Comparison of ENCODE assay signal across 11 cellular contexts in the genomic region with DNA sequence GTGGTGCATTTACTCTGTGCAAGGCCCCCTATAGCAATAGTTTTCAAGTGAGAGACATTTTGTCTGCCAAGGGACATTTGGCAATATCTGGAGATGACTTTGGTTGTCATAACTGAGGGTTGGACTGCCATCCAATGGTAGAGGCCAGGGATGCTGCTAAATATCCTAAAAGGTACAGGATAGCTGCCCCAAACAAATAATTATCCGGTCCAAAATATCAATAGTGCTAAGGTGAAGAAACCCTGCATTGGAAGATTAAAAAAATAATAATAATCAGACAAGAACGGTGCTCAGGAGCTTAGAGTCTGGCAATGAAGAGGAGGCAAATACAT. TPM values are rescaled to one million over a fixed set of nuclear protein-coding genes. Genes with fewer than 3 reads are reported as not detected.
DNase-seq lines count a peak whose midpoint lies in the region; ATAC-seq and TF ChIP-seq lines count a peak whose summit lies in the region.
"Had no signal": no experiment of that assay in that cellular context is flagged by ENCODE, and none has a peak within 500 bp of the region (broad histone marks: within the 10 kb centered on the region; RNA-seq: fewer than 3 reads in every experiment).

No MANE protein-coding gene starts in this region.

- POLR2A ChIA-PET in PC-3 (lab: Charles Lee; ENCODE audit: unreplicated experiment): no interaction called here

- H3K4me3 ChIP-seq in PC-3 (ENCODE audit: low read length) (no peak overlapping the region), fibroblast of mammary gland (ENCODE audit: control insufficient read depth, low read depth, low read length) (no peak overlapping the region), parathyroid adenoma (ENCODE audit: low read depth, low read length) (no peak overlapping the region)

- H2AFZ ChIP-seq in PC-3 (ENCODE audit: low read length) (no peak overlapping the region), parathyroid adenoma (peak overlapping the region; percentile 28)

- no peaks in the 10 kb centered on the region for H3K9me3 ChIP-seq in PC-3 (ENCODE audit: low read length)
- H3K9me3 ChIP-seq in parathyroid adenoma (ENCODE audit: control insufficient read depth, low read length): no peaks in the 10 kb centered on the region

- intact Hi-C loops in PC-3 (cut with micrococcal nuclease): no loop called here

- H3K9ac ChIP-seq in PC-3 (ENCODE audit: low read length) (no peak overlapping the region), parathyroid adenoma (no peak overlapping the region)

- no peaks in the 10 kb centered on the region for H3K4me1 ChIP-seq in PC-3 (ENCODE audit: insufficient read depth, low read length)
- no peaks in the 10 kb centered on the region for H3K4me1 ChIP-seq in parathyroid adenoma

- H3K27ac ChIP-seq in PC-3 (ENCODE audit: low read length): no peak overlapping the region
- H3K27ac ChIP-seq in parathyroid adenoma: no peak overlapping the region

- H3K4me2 ChIP-seq in PC-3 (ENCODE audit: low read length) (no peak overlapping the region), parathyroid adenoma (ENCODE audit: low read length) (no peak overlapping the region)

- no peaks in the 10 kb centered on the region for H3K36me3 ChIP-seq in PC-3 (ENCODE audit: low read depth, low read length)
- no peaks in the 10 kb centered on the region for H3K36me3 ChIP-seq in parathyroid adenoma (ENCODE audit: control insufficient read depth, insufficient read depth, low read length)

- TF ChIP-seq CTCF in PC-3 (conservative IDR thresholded peaks at IDR 0.05; ENCODE audit: low read depth, low read length): peak; percentile 29; the same call in 1 of the 2 replicates
- peak; percentile 38 for TF ChIP-seq CTCF in fibroblast of mammary gland (conservative IDR thresholded peaks at IDR 0.05; ENCODE audit: control insufficient read depth, insufficient read depth, low read depth, low read length)
- TF ChIP-seq CTCF in parathyroid adenoma (IDR thresholded peaks at IDR 0.05): peak; percentile 43

- H4K20me1 ChIP-seq in PC-3 (ENCODE audit: low read length): no peaks in the 10 kb centered on the region

- CTCF ChIA-PET in PC-3 (lab: Charles Lee): no interaction called here

- H3K27me3 ChIP-seq in PC-3 (ENCODE audit: low read length): no peaks in the 10 kb centered on the region
- no peaks in the 10 kb centered on the region for H3K27me3 ChIP-seq in parathyroid adenoma (ENCODE audit: control insufficient read depth, insufficient read depth, low read length)

- no TSS peak for BruUV-seq in PC-3 (replicated peaks; lab: Mats Ljungman, UMichigan)

- no peak for ATAC-seq in PC-3

- peak; percentile 6 for DNase-seq in DMS53 treated with DMSO at 0.1 percent for 48 hours (lab: John Stamatoyannopoulos, UW; ENCODE audit: unreplicated experiment)
- no peak for DNase-seq in PC-3
- DNase-seq in fibroblast of mammary gland (ENCODE audit: low read depth): peak; percentile 48
- no peak for DNase-seq in NCI-H1092 treated with DMSO at 0.1 percent for 48 hours (lab: John Stamatoyannopoulos, UW)
- no peak for DNase-seq in NCI-H1930 (lab: John Stamatoyannopoulos, UW)
- no peak for DNase-seq in hippocampal formation (lab: John Stamatoyannopoulos, UW)
- DNase-seq in NCI-H510A (lab: John Stamatoyannopoulos, UW): no peak
- DNase-seq: activated B cell treated with CpG ODN at 0.5 μM for 24 hours, DMS153, NCI-H2107 had no signal

- no peaks in the 10 kb centered on the region for H3K9me2 ChIP-seq in PC-3 (replicated peaks; ENCODE audit: low read length)

- H3K79me2 ChIP-seq in PC-3 (ENCODE audit: low read length) (no peaks in the 10 kb centered on the region), parathyroid adenoma (no peaks in the 10 kb centered on the region)

- no peaks in the 10 kb centered on the region for H3F3A ChIP-seq in PC-3 (ENCODE audit: low read length, unreplicated experiment)

RNA-seq across cellular contexts. Expression of gene FILIP1, which starts 11.3 kb away (rescaled TPM):
- total RNA-seq in PC-3 (2014; rRNA removed): not detected in 2 replicates
- total RNA-seq: activated B cell treated with CpG ODN at 0.5 μM for 24 hours had no signal

Comparison
In these comparisons a context has a peak if more than half of its experiments do, and no peak if none do; other contexts are left out.
1. DNase-seq: peak in DMS53 treated with DMSO at 0.1 percent for 48 hours (single experiment) and fibroblast of mammary gland (single experiment); none in PC-3 (single experiment), NCI-H1092 treated with DMSO at 0.1 percent for 48 hours (single experiment), NCI-H1930 (0 of 2), hippocampal formation (0 of 2) and NCI-H510A (single experiment).
2. Peak in every context shown above with its lines, with median percentiles within 50 percentile points of each other: CTCF ChIP-seq.